ENCODE assay signal across 16 cellular contexts in genomic region chr18:61554946-61555361, GRCh38.
DNase-seq lines count a peak whose midpoint lies in the region; ATAC-seq and TF ChIP-seq lines count a peak whose summit lies in the region.
"Had no signal": no experiment of that assay in that cellular context is flagged by ENCODE, and none has a peak within 500 bp of the region (broad histone marks: within the 10 kb centered on the region; RNA-seq: fewer than 3 reads in every experiment).

No MANE protein-coding gene starts in this region.

- no peaks in the 10 kb centered on the region for H3K4me1 ChIP-seq in lower lobe of right lung
- no peaks in the 10 kb centered on the region for H3K4me1 ChIP-seq in thoracic aorta (ENCODE audit: control insufficient read depth in 1 of 2, low read depth in 2 of 2)
- H3K4me1 ChIP-seq: stomach had no signal

- H3K4me3 ChIP-seq in lower lobe of right lung (peak overlapping the region; percentile 35), thoracic aorta (peak overlapping the region; percentile 43)
- H3K4me3 ChIP-seq: PC-9 had no signal

- H3K27ac Mint-ChIP-seq in activated naive CD4-positive, alpha-beta T cell treated with anti-CD3 and anti-CD28 coated beads, Interleukin-2, amount 50 U/mL, for 24 hours: peak overlapping the region; percentile 41
- peak overlapping the region; percentile 40 for H3K27ac Mint-ChIP-seq in activated T-helper 1 cell treated with anti-CD3 and anti-CD28 coated beads, Interleukin-12 subunit alpha, Interleukin-12 subunit beta, Interleukin-2, Interleukin-4 antibody, amounts not matched to agents 30 ng/mL and 10 ng/mL and 1 ng/mL, durations not matched to agents 14 hours and 24 hours and 36 hours
- H3K27ac Mint-ChIP-seq: mesothelial cell of epicardium had no signal

- DNase-seq in activated naive CD4-positive, alpha-beta T cell (lab: John Stamatoyannopoulos, UW): no peak
- no peak for DNase-seq in activated T-helper 1 cell treated with anti-CD3 and anti-CD28 coated beads, Interleukin-12 subunit alpha, Interleukin-12 subunit beta, Interleukin-2, Interleukin-4 antibody, amounts not matched to agents 30 ng/mL and 10 ng/mL and 1 ng/mL, durations not matched to agents 14 hours and 24 hours and 36 hours (ENCODE audit: low spot score)
- DNase-seq in lower lobe of right lung (no peak), thoracic aorta (ENCODE audit: low spot score) (no peak), superior temporal gyrus (ENCODE audit: extremely low spot score) (no peak), NCI-H510A (lab: John Stamatoyannopoulos, UW) (no peak)
- DNase-seq: amygdala, cortex of kidney, NCI-H2081, PC-9, stomach had no signal

- peak overlapping the region; percentile 77 for H3K4me3 Mint-ChIP-seq in activated naive CD4-positive, alpha-beta T cell treated with anti-CD3 and anti-CD28 coated beads, Interleukin-2, amount 50 U/mL, for 24 hours
- peak overlapping the region; percentile 22 for H3K4me3 Mint-ChIP-seq in activated T-helper 1 cell treated with anti-CD3 and anti-CD28 coated beads, Interleukin-12 subunit alpha, Interleukin-12 subunit beta, Interleukin-2, Interleukin-4 antibody, amounts not matched to agents 30 ng/mL and 10 ng/mL and 1 ng/mL, durations not matched to agents 14 hours and 24 hours and 36 hours
- H3K4me3 Mint-ChIP-seq: mesothelial cell of epicardium had no signal

- no peak for ATAC-seq in lower lobe of right lung
- ATAC-seq in thoracic aorta (ENCODE audit: insufficient number of reproducible peaks, low FRiP score, low read depth): no peak
- no peak for ATAC-seq in GM19463 (IDR thresholded peaks at IDR 0.05; ENCODE audit: unreplicated experiment)
- ATAC-seq: esophagus mucosa, HepG2 had no signal

- H3K27me3 ChIP-seq in lower lobe of right lung (ENCODE audit: low read depth) (no peaks in the 10 kb centered on the region), thoracic aorta (replicated peaks; ENCODE audit: insufficient read depth) (no peaks in the 10 kb centered on the region)
- H3K27me3 ChIP-seq: stomach had no signal

- no peaks in the 10 kb centered on the region for H3K9me3 Mint-ChIP-seq in activated naive CD4-positive, alpha-beta T cell treated with anti-CD3 and anti-CD28 coated beads, Interleukin-2, amount 50 U/mL, for 24 hours
- no peaks in the 10 kb centered on the region for H3K9me3 Mint-ChIP-seq in activated T-helper 1 cell treated with anti-CD3 and anti-CD28 coated beads, Interleukin-12 subunit alpha, Interleukin-12 subunit beta, Interleukin-2, Interleukin-4 antibody, amounts not matched to agents 30 ng/mL and 10 ng/mL and 1 ng/mL, durations not matched to agents 14 hours and 24 hours and 36 hours
- H3K9me3 Mint-ChIP-seq: mesothelial cell of epicardium had no signal

- H3K27ac ChIP-seq in lower lobe of right lung (no peak overlapping the region), thoracic aorta (no peak overlapping the region)
- H3K27ac ChIP-seq: PC-9, stomach had no signal

- no peaks in the 10 kb centered on the region for H3K9me3 ChIP-seq in lower lobe of right lung
- no peaks in the 10 kb centered on the region for H3K9me3 ChIP-seq in thoracic aorta
- H3K9me3 ChIP-seq: stomach had no signal

- H3K36me3 ChIP-seq in lower lobe of right lung: no peaks in the 10 kb centered on the region
- no peaks in the 10 kb centered on the region for H3K36me3 ChIP-seq in thoracic aorta
- H3K36me3 ChIP-seq: stomach had no signal

- intact Hi-C loops in activated T-helper 1 cell treated with anti-CD3 and anti-CD28 coated beads, Interleukin-12 subunit alpha, Interleukin-12 subunit beta, Interleukin-2, Interleukin-4 antibody, amounts not matched to agents 30 ng/mL and 10 ng/mL and 1 ng/mL, durations not matched to agents 14 hours and 24 hours and 36 hours (cut with micrococcal nuclease): loop anchor here (10.0 kb wide), 1 partner anchor 340 kb away; the partner anchor contains the start of gene RNF152
- intact Hi-C loops in lower lobe of right lung (cut with DNase I): no loop called here

- H3K36me3 Mint-ChIP-seq in activated naive CD4-positive, alpha-beta T cell treated with anti-CD3 and anti-CD28 coated beads, Interleukin-2, amount 50 U/mL, for 24 hours: no peaks in the 10 kb centered on the region
- H3K36me3 Mint-ChIP-seq in activated T-helper 1 cell treated with anti-CD3 and anti-CD28 coated beads, Interleukin-12 subunit alpha, Interleukin-12 subunit beta, Interleukin-2, Interleukin-4 antibody, amounts not matched to agents 30 ng/mL and 10 ng/mL and 1 ng/mL, durations not matched to agents 14 hours and 24 hours and 36 hours (ENCODE audit: low read depth): no peaks in the 10 kb centered on the region
- H3K36me3 Mint-ChIP-seq: mesothelial cell of epicardium had no signal

- TF ChIP-seq CTCF in lower lobe of right lung (IDR thresholded peaks at IDR 0.05) (no peak), thoracic aorta (IDR thresholded peaks at IDR 0.05) (no peak)

- H3K27me3 Mint-ChIP-seq in activated naive CD4-positive, alpha-beta T cell treated with anti-CD3 and anti-CD28 coated beads, Interleukin-2, amount 50 U/mL, for 24 hours: peaks cover 2% of the 10 kb centered on the region
- H3K27me3 Mint-ChIP-seq in activated T-helper 1 cell treated with anti-CD3 and anti-CD28 coated beads, Interleukin-12 subunit alpha, Interleukin-12 subunit beta, Interleukin-2, Interleukin-4 antibody, amounts not matched to agents 30 ng/mL and 10 ng/mL and 1 ng/mL, durations not matched to agents 14 hours and 24 hours and 36 hours (ENCODE audit: insufficient read depth): peaks cover 4% of the 10 kb centered on the region

- peaks cover 6% of the 10 kb centered on the region for H3K4me1 Mint-ChIP-seq in activated naive CD4-positive, alpha-beta T cell treated with anti-CD3 and anti-CD28 coated beads, Interleukin-2, amount 50 U/mL, for 24 hours
- H3K4me1 Mint-ChIP-seq in activated T-helper 1 cell treated with anti-CD3 and anti-CD28 coated beads, Interleukin-12 subunit alpha, Interleukin-12 subunit beta, Interleukin-2, Interleukin-4 antibody, amounts not matched to agents 30 ng/mL and 10 ng/mL and 1 ng/mL, durations not matched to agents 14 hours and 24 hours and 36 hours (ENCODE audit: low read depth): peaks cover 4% of the 10 kb centered on the region
